Comparison of ENCODE assay signal across 21 cellular contexts in genomic region chr14:103111297-103111981, GRCh38. TPM values are rescaled to one million over a fixed set of nuclear protein-coding genes. Genes with fewer than 3 reads are reported as not detected.
DNase-seq lines count a peak whose midpoint lies in the region; ATAC-seq, FAIRE-seq and TF ChIP-seq lines count a peak whose summit lies in the region.
"Had no signal": no experiment of that assay in that cellular context is flagged by ENCODE, and none has a peak within 500 bp of the region (broad histone marks: within the 10 kb centered on the region; RNA-seq: fewer than 3 reads in every experiment).

No MANE protein-coding gene starts in this region.

- H3K27ac Mint-ChIP-seq in central memory CD8-positive, alpha-beta T cell (ENCODE audit: low read depth) = no peak overlapping the region
- H3K27ac Mint-ChIP-seq: activated T-cell treated with anti-CD3 and anti-CD28 coated beads, Interleukin-2, amount 50 U/mL, for 24 hours had no signal

- H3K4me1 ChIP-seq in A549 = peaks cover 92% of the 10 kb centered on the region
- H3K4me1 ChIP-seq in IMR-90 (ENCODE audit: control insufficient read depth, insufficient read depth, low read length) = peaks cover 33% of the 10 kb centered on the region
- peaks cover 15 to 31% of the 10 kb centered on the region in 2 donors for H3K4me1 ChIP-seq in neuronal stem cell (ENCODE audit: control insufficient read depth in 2 of 2, insufficient read depth in 1 of 2, low read depth in 1 of 2, low read length in 2 of 2)

- no peak overlapping the region for H3K9ac ChIP-seq in IMR-90 (ENCODE audit: low read depth, low read length)
- H3K9ac ChIP-seq in neuronal stem cell (ENCODE audit: low read depth, low read length, poor library complexity) = no peak overlapping the region

- peak overlapping the region; percentile 82 for H2BK12ac ChIP-seq in neuronal stem cell (ENCODE audit: low read length)

- DNase-seq in A549 (ENCODE audit: low read depth in 1 of 2, low spot score in 1 of 2) (peak in 1 of 2 experiments; percentile 92), IMR-90 (no peak), neuronal stem cell (ENCODE audit: low spot score) (no peak), mesenteric fat pad (ENCODE audit: low spot score) (no peak), dorsolateral prefrontal cortex (no peak)
- no peak for DNase-seq in central memory CD8-positive, alpha-beta T cell (ENCODE audit: low spot score in 2 of 2)
- DNase-seq: activated CD4-positive, CD25-positive, alpha-beta regulatory T cell treated with anti-CD3 and anti-CD28 coated beads, Interleukin-2, amount 50 U/mL, for 72 hours; activated T-cell treated with anti-CD3 and anti-CD28 coated beads, Interleukin-2, amount 50 U/mL, for 24 hours; anterior cingulate cortex; effector memory CD8-positive, alpha-beta T cell; H9; islet precursor cell; NCI-H187 treated with DMSO at 0.1 percent for 48 hours; SW 1271 had no signal

- no peaks in the 10 kb centered on the region for H3K9me3 Mint-ChIP-seq in central memory CD8-positive, alpha-beta T cell
- H3K9me3 Mint-ChIP-seq: activated T-cell treated with anti-CD3 and anti-CD28 coated beads, Interleukin-2, amount 50 U/mL, for 24 hours; effector memory CD8-positive, alpha-beta T cell; H9; natural killer cell treated with Interleukin-12 subunit alpha and Interleukin-12 subunit beta and Interleukin-15 and Interleukin-18, amount 100 ng/mL, for 72 hours had no signal

- H3K4me1 Mint-ChIP-seq in central memory CD8-positive, alpha-beta T cell = peaks cover 5% of the 10 kb centered on the region

- no peak overlapping the region for H3K56ac ChIP-seq in IMR-90 (ENCODE audit: extremely low read depth, insufficient read depth, low read length)

- peaks cover 12% of the 10 kb centered on the region; the same call in 1 of the 2 replicates for H3K9me1 ChIP-seq in IMR-90 (ENCODE audit: insufficient read depth, low read length)

- H3K4me3 Mint-ChIP-seq in central memory CD8-positive, alpha-beta T cell = no peak overlapping the region
- H3K4me3 Mint-ChIP-seq: activated T-cell treated with anti-CD3 and anti-CD28 coated beads, Interleukin-2, amount 50 U/mL, for 24 hours; effector memory CD8-positive, alpha-beta T cell; natural killer cell treated with Interleukin-12 subunit alpha and Interleukin-12 subunit beta and Interleukin-15 and Interleukin-18, amount 100 ng/mL, for 72 hours had no signal

- no peak overlapping the region for H3K23ac ChIP-seq in IMR-90 (ENCODE audit: low read depth, low read length)
- H3K23ac ChIP-seq in neuronal stem cell (ENCODE audit: low read depth, low read length, poor library complexity) = peak overlapping the region; percentile 81

- intact Hi-C loops in IMR-90 (cut with micrococcal nuclease) = no loop called here
- intact Hi-C loops in dorsolateral prefrontal cortex (cut with DNase I) = no loop called here

- H3K27ac ChIP-seq in A549 (peak overlapping the region; percentile 86 to 98), IMR-90 (ENCODE audit: insufficient read depth, low read length) (no peak overlapping the region; the same call in 1 of the 2 replicates), neuronal stem cell (replicated peaks; ENCODE audit: low read length) (no peak overlapping the region), dorsolateral prefrontal cortex (no peak overlapping the region)

- H2AK9ac ChIP-seq in IMR-90 (replicated peaks; ENCODE audit: low read depth, low read length, poor library complexity) = peak overlapping the region; percentile 67

- H3K27me3 Mint-ChIP-seq in central memory CD8-positive, alpha-beta T cell = peaks cover 9% of the 10 kb centered on the region

- H3K4me3 ChIP-seq in A549 (peak overlapping the region; percentile 27; the same call in 2 of the 3 replicates), IMR-90 (ENCODE audit: insufficient read depth, low read depth, low read length) (no peak overlapping the region), neuronal stem cell (ENCODE audit: low read length in 2 of 2) (no peak overlapping the region), dorsolateral prefrontal cortex (no peak overlapping the region)
- H3K4me3 ChIP-seq: gastroesophageal sphincter, skin epidermis, tibial nerve had no signal

- TF ChIP-seq RAD21 in A549 (conservative IDR thresholded peaks at IDR 0.05 in 1 of 2, IDR thresholded peaks at IDR 0.05 in 1 of 2) (no peak; a peak in 1 of 5 replicates), IMR-90 (IDR thresholded peaks at IDR 0.05; ENCODE audit: low read length) (no peak)

- TF ChIP-seq CTCF in A549 (IDR thresholded peaks at IDR 0.05) (no peak), IMR-90 (conservative IDR thresholded peaks at IDR 0.05; ENCODE audit: low read depth, low read length) (no peak), dorsolateral prefrontal cortex (IDR thresholded peaks at IDR 0.05 in 54 of 56, conservative IDR thresholded peaks at IDR 0.05 in 2 of 56; ENCODE audit: low read depth in 1 of 56, partially characterized antibody in 56 of 56) (no peak)

- no peaks in the 10 kb centered on the region for H3K36me3 Mint-ChIP-seq in central memory CD8-positive, alpha-beta T cell (ENCODE audit: insufficient read depth)
- H3K36me3 Mint-ChIP-seq: natural killer cell treated with Interleukin-12 subunit alpha and Interleukin-12 subunit beta and Interleukin-15 and Interleukin-18, amount 100 ng/mL, for 72 hours had no signal

- H3K9me3 ChIP-seq in A549 (no peaks in the 10 kb centered on the region), IMR-90 (ENCODE audit: control insufficient read depth, insufficient read depth, low read length) (no peaks in the 10 kb centered on the region), neuronal stem cell (replicated peaks in 1 of 2; ENCODE audit: control insufficient read depth in 2 of 2, insufficient read depth in 1 of 2, low read depth in 1 of 2, low read length in 2 of 2) (no peaks in the 10 kb centered on the region)
- H3K9me3 ChIP-seq: gastroesophageal sphincter, tibial nerve had no signal

- peak overlapping the region; percentile 41 for H2BK20ac ChIP-seq in IMR-90 (ENCODE audit: low read depth, low read length)

- peak overlapping the region; percentile 21 for H4K5ac ChIP-seq in IMR-90 (ENCODE audit: low read depth, low read length)

- H2BK5ac ChIP-seq in IMR-90 (ENCODE audit: low read depth, low read length, poor library complexity, severe bottlenecking) (peak overlapping the region; percentile 92), neuronal stem cell (ENCODE audit: low read length) (peak overlapping the region; percentile 44)

- H3K27me3 ChIP-seq in IMR-90 (ENCODE audit: control insufficient read depth, insufficient read depth, low read length) = no peaks in the 10 kb centered on the region
- H3K27me3 ChIP-seq in neuronal stem cell (ENCODE audit: control insufficient read depth in 3 of 3, insufficient read depth in 3 of 3, low read depth in 1 of 3, low read length in 3 of 3) = peaks cover 0 to 17% (median 2%) of the 10 kb centered on the region in 3 experiments
- no peaks in the 10 kb centered on the region for H3K27me3 ChIP-seq in dorsolateral prefrontal cortex
- H3K27me3 ChIP-seq: tibial nerve had no signal

- H3K79me1 ChIP-seq in IMR-90 (ENCODE audit: low read depth in 1 of 2, low read length in 2 of 2) (no peaks in the 10 kb centered on the region), neuronal stem cell (ENCODE audit: low read depth, low read length) (no peaks in the 10 kb centered on the region)

- H3K18ac ChIP-seq in IMR-90 (ENCODE audit: low read depth, low read length) (peak overlapping the region; percentile 11; the same call in 1 of the 2 replicates), neuronal stem cell (ENCODE audit: low read length) (peak overlapping the region; percentile 92)

- H3K4me2 ChIP-seq in A549 (peak overlapping the region; percentile 85), IMR-90 (ENCODE audit: low read depth, low read length) (no peak overlapping the region), neuronal stem cell (ENCODE audit: insufficient read depth, low read length, poor library complexity, severe bottlenecking) (no peak overlapping the region)

- H2AFZ ChIP-seq in IMR-90 (replicated peaks; ENCODE audit: low read length, poor library complexity) (peak overlapping the region; percentile 40), neuronal stem cell (ENCODE audit: low read length) (no peak overlapping the region)

- POLR2A ChIA-PET in A549 (lab: Yijun Ruan, JAX) (no interaction called here), IMR-90 (lab: Charles Lee; ENCODE audit: unreplicated experiment) (no interaction called here)

- TF ChIP-seq EP300 in A549 (IDR thresholded peaks at IDR 0.05) = peak; percentile 32 to 77; a peak in 2 of 5 replicates

- H2BK15ac ChIP-seq in IMR-90 (ENCODE audit: low read depth, low read length) (peak overlapping the region; percentile 51; the same call in 2 of the 3 replicates), neuronal stem cell (ENCODE audit: low read length) (peak overlapping the region; percentile 88)

- no peak for TF ChIP-seq POLR2A in A549 (IDR thresholded peaks at IDR 0.05; ENCODE audit: low read length)
- no peak for TF ChIP-seq POLR2A in IMR-90 (IDR thresholded peaks at IDR 0.05; ENCODE audit: low read depth, low read length)

- no peak overlapping the region; the same call in none of the 2 replicates for H4K91ac ChIP-seq in IMR-90 (ENCODE audit: insufficient read depth, low read depth, low read length)
- H4K91ac ChIP-seq in neuronal stem cell (ENCODE audit: low read depth, low read length, poor library complexity) = no peak overlapping the region

- H3K36me3 ChIP-seq in IMR-90 (ENCODE audit: control insufficient read depth, insufficient read depth, low read length) (no peaks in the 10 kb centered on the region), neuronal stem cell (replicated peaks in 1 of 2; ENCODE audit: control insufficient read depth in 2 of 2, insufficient read depth in 2 of 2, low read length in 2 of 2) (no peaks in the 10 kb centered on the region)
- H3K36me3 ChIP-seq: gastroesophageal sphincter, tibial nerve had no signal

- BruUV-seq in IMR-90 (replicated peaks; lab: Mats Ljungman, UMichigan) = no TSS peak

- 0% methylated on average over 2 of the region's 5 CpGs for WGBS in A549 (ENCODE audit: missing lambda C conversion rate)
- WGBS in IMR-90 (ENCODE audit: extremely low coverage in 2 of 2, insufficient read length in 1 of 2), 2 experiments = 100% methylated on average over 2 of the region's 5 CpGs; no CpG with 5 or more reads in 1 of the 2 experiments
- no CpG with 5 or more reads among the region's 5 CpGs for WGBS in neuronal stem cell (ENCODE audit: extremely low coverage in 2 of 2, insufficient read length in 2 of 2, insufficient replicate concordance in 1 of 2), 2 donors

- no peak for FAIRE-seq in A549 (lab: Jason Lieb, UNC)

- H2BK120ac ChIP-seq in IMR-90 (ENCODE audit: low read depth, low read length) (peak overlapping the region; percentile 98), neuronal stem cell (ENCODE audit: low read depth, low read length) (peak overlapping the region; percentile 82)

- H3K4ac ChIP-seq in IMR-90 (ENCODE audit: low read depth, low read length) = peak overlapping the region; percentile 98
- H3K4ac ChIP-seq in neuronal stem cell (ENCODE audit: low read length) = no peak overlapping the region

- no peaks in the 10 kb centered on the region for H4K20me1 ChIP-seq in IMR-90 (ENCODE audit: insufficient read depth, low read length)

- CTCF ChIA-PET in A549 (lab: Yijun Ruan, JAX) (interaction anchor here (1.1 to 3.7 kb wide), 6 partner anchors 8 to 180 kb away, joined by 3 to 13 read pairs (median 4); partner anchors contain the start of gene TNFAIP2), IMR-90 (lab: Yijun Ruan, JAX) (no interaction called here)

- H2AK5ac ChIP-seq in IMR-90 (ENCODE audit: low read depth, low read length) (peak overlapping the region; percentile 88), neuronal stem cell (ENCODE audit: low read depth, low read length) (peak overlapping the region; percentile 96)

- H3K14ac ChIP-seq in IMR-90 (replicated peaks; ENCODE audit: low read depth, low read length) (no peak overlapping the region; the same call in none of the 2 replicates), neuronal stem cell (ENCODE audit: low read length) (no peak overlapping the region)

- H4K8ac ChIP-seq in IMR-90 (ENCODE audit: low read depth in 2 of 2, low read length in 2 of 2) (peak overlapping the region in 1 of 2 experiments; percentile 63; a peak in 2 of 4 replicates), neuronal stem cell (ENCODE audit: low read depth, low read length) (no peak overlapping the region)

- dilution Hi-C loops in IMR-90 (cut with HindIII; ENCODE audit: low sequenced_read_pairs, unreplicated experiment) = no loop called here

- in situ Hi-C loops in IMR-90 (cut with MboI; ENCODE audit: low sequenced_read_pairs) = no loop called here

- ATAC-seq in A549 = peak; percentile 2 to 50; a peak in 3 of 6 replicates
- ATAC-seq in IMR-90 (ENCODE audit: low read depth) = no peak
- peak; percentile 28 for ATAC-seq in central memory CD8-positive, alpha-beta T cell (replicated peaks; ENCODE audit: extremely low read depth, poor library complexity, severe bottlenecking)
- ATAC-seq in GM19455 (IDR thresholded peaks at IDR 0.05; ENCODE audit: unreplicated experiment) = no peak
- ATAC-seq in GM21515 (IDR thresholded peaks at IDR 0.05; ENCODE audit: unreplicated experiment) = no peak
- ATAC-seq: effector memory CD8-positive, alpha-beta T cell; gastroesophageal sphincter; natural killer cell treated with Interleukin-12 subunit alpha and Interleukin-12 subunit beta and Interleukin-15 and Interleukin-18, amount 100 ng/mL, for 72 hours had no signal

RNA-seq across cellular contexts. Expression of gene TNFAIP2, which starts 11.8 kb away (rescaled TPM):
- polyA plus RNA-seq in A549 (2011; rRNA removed) (222 and 249 TPM in 2 replicates), A549 (2017; fragmentation: RNase III; extraction: RNeasy Plus Mini Kit Qiagen cat#74134 plus additional on column Dnase treatment) (254 to 344 TPM (median 332 TPM) in 3 replicates), IMR-90 (2012; rRNA removed) (9.6 and 9.9 TPM in 2 replicates)
- 330 and 432 TPM in 2 replicates for polyA plus RNA-seq in A549 (2012; cell fraction: cytosol; rRNA removed)
- 944 and 1,061 TPM in 2 replicates for polyA plus RNA-seq in A549 (2012; cell fraction: nucleus; rRNA removed)
- 229 and 304 TPM in 2 replicates for polyA minus RNA-seq in A549 (2011; rRNA and poly(A)+ RNA removed)
- total RNA-seq in IMR-90 (2012; rRNA removed) (5.0 and 6.3 TPM in 2 replicates), mesenteric fat pad (211 TPM), dorsolateral prefrontal cortex (10 to 100 TPM; 12.6 to 56.2 (median 22.2) TPM)
- polyA plus RNA-seq in IMR-90 (2012; cell fraction: cytosol; rRNA removed) = 10.7 and 12.7 TPM in 2 replicates
- 43.9 and 49.0 TPM in 2 replicates for polyA plus RNA-seq in IMR-90 (2012; cell fraction: nucleus; rRNA removed; ENCODE audit: low replicate concordance)
- 26.4 TPM for polyA plus RNA-seq in neuronal stem cell (2013, experiment 1 of 2)
- polyA plus RNA-seq in neuronal stem cell (2013, experiment 2 of 2) = 24.5 TPM

RNA-seq across cellular contexts. Expression of gene EXOC3L4, which starts 16.9 kb away (rescaled TPM):
- 0.94 and 1.5 TPM in 2 replicates for polyA plus RNA-seq in A549 (2011; rRNA removed)
- polyA plus RNA-seq in A549 (2012; cell fraction: cytosol; rRNA removed) = 4.3 and 7.2 TPM in 2 replicates
- 15.2 and 17.0 TPM in 2 replicates for polyA plus RNA-seq in A549 (2012; cell fraction: nucleus; rRNA removed)
- 4.3 to 4.9 TPM (median 4.7 TPM) in 3 replicates for polyA plus RNA-seq in A549 (2017; fragmentation: RNase III; extraction: RNeasy Plus Mini Kit Qiagen cat#74134 plus additional on column Dnase treatment)
- 1.2 and 2.7 TPM in 2 replicates for polyA minus RNA-seq in A549 (2011; rRNA and poly(A)+ RNA removed)
- total RNA-seq in IMR-90 (2012; rRNA removed) = not detected in 2 replicates
- polyA plus RNA-seq in IMR-90 (2012; rRNA removed) = not detected in 2 replicates
- polyA plus RNA-seq in IMR-90 (2012; cell fraction: cytosol; rRNA removed) = 0.14 TPM in 1 of 2 replicates, not detected in the other
- polyA plus RNA-seq in IMR-90 (2012; cell fraction: nucleus; rRNA removed; ENCODE audit: low replicate concordance) = 0.72 and 0.85 TPM in 2 replicates
- not detected for polyA plus RNA-seq in neuronal stem cell (2013, experiment 1 of 2)
- polyA plus RNA-seq in neuronal stem cell (2013, experiment 2 of 2) = not detected
- total RNA-seq in mesenteric fat pad = 2.0 TPM
- under 1 TPM in 3 of 120 experiments, not detected in 117; 0.45 to 0.88 (median 0.49) TPM for total RNA-seq in dorsolateral prefrontal cortex
- total RNA-seq: natural killer cell treated with Interleukin-12 subunit alpha and Interleukin-12 subunit beta and Interleukin-15 and Interleukin-18, amount 100 ng/mL, for 72 hours had no signal

RNA-seq across cellular contexts. Expression of gene LBHD2, which starts 27.4 kb away (rescaled TPM):
- not detected in 2 replicates for polyA plus RNA-seq in A549 (2011; rRNA removed)
- 0.06 and 0.08 TPM in 2 replicates for polyA plus RNA-seq in A549 (2012; cell fraction: cytosol; rRNA removed)
- not detected in 2 replicates for polyA plus RNA-seq in A549 (2012; cell fraction: nucleus; rRNA removed)
- polyA plus RNA-seq in A549 (2017; fragmentation: RNase III; extraction: RNeasy Plus Mini Kit Qiagen cat#74134 plus additional on column Dnase treatment) = not detected in 3 replicates
- not detected in 2 replicates for polyA minus RNA-seq in A549 (2011; rRNA and poly(A)+ RNA removed)
- not detected in 2 replicates for total RNA-seq in IMR-90 (2012; rRNA removed)
- polyA plus RNA-seq in IMR-90 (2012; rRNA removed) = not detected in 2 replicates
- polyA plus RNA-seq in IMR-90 (2012; cell fraction: cytosol; rRNA removed) = 0.18 TPM in 1 of 2 replicates, not detected in the other
- not detected in 2 replicates for polyA plus RNA-seq in IMR-90 (2012; cell fraction: nucleus; rRNA removed; ENCODE audit: low replicate concordance)
- polyA plus RNA-seq in neuronal stem cell (2013, experiment 1 of 2) = not detected
- polyA plus RNA-seq in neuronal stem cell (2013, experiment 2 of 2) = not detected
- 3.1 TPM for total RNA-seq in mesenteric fat pad
- total RNA-seq in dorsolateral prefrontal cortex = 1 to 10 TPM in 57 of 120 experiments, under 1 TPM in 20, not detected in 43; 0.58 to 5.7 (median 1.5) TPM
- total RNA-seq: Daoy; gastroesophageal sphincter; H9; natural killer cell treated with Interleukin-12 subunit alpha and Interleukin-12 subunit beta and Interleukin-15 and Interleukin-18, amount 100 ng/mL, for 72 hours; tibial nerve had no signal

RNA-seq across cellular contexts. Expression of gene CDC42BPB, which starts 54.1 kb away (rescaled TPM):
- polyA plus RNA-seq in A549 (2011; rRNA removed) = 57.1 and 105 TPM in 2 replicates
- polyA plus RNA-seq in A549 (2012; cell fraction: cytosol; rRNA removed) = 72.4 and 91.1 TPM in 2 replicates
- polyA plus RNA-seq in A549 (2012; cell fraction: nucleus; rRNA removed) = 197 and 207 TPM in 2 replicates
- polyA plus RNA-seq in A549 (2017; fragmentation: RNase III; extraction: RNeasy Plus Mini Kit Qiagen cat#74134 plus additional on column Dnase treatment) = 56.0 to 56.4 TPM (median 56.0 TPM) in 3 replicates
- 176 and 179 TPM in 2 replicates for polyA minus RNA-seq in A549 (2011; rRNA and poly(A)+ RNA removed)
- total RNA-seq in IMR-90 (2012; rRNA removed) = 48.0 and 49.1 TPM in 2 replicates
- 73.6 and 81.4 TPM in 2 replicates for polyA plus RNA-seq in IMR-90 (2012; rRNA removed)
- 45.7 and 64.7 TPM in 2 replicates for polyA plus RNA-seq in IMR-90 (2012; cell fraction: cytosol; rRNA removed)
- polyA plus RNA-seq in IMR-90 (2012; cell fraction: nucleus; rRNA removed; ENCODE audit: low replicate concordance) = 168 and 207 TPM in 2 replicates
- polyA plus RNA-seq in neuronal stem cell (2013, experiment 1 of 2) = 44.7 TPM
- 45.1 TPM for polyA plus RNA-seq in neuronal stem cell (2013, experiment 2 of 2)
- 99.6 TPM for total RNA-seq in mesenteric fat pad
- total RNA-seq in dorsolateral prefrontal cortex = 100 to 1,000 TPM; 112 to 178 (median 140) TPM

Comparison
In these comparisons a context has a peak if more than half of its experiments do, and no peak if none do; other contexts are left out.
1. ATAC-seq: peak in A549 (2 of 2) and central memory CD8-positive, alpha-beta T cell (single experiment); none in IMR-90 (single experiment), GM19455 (single experiment) and GM21515 (single experiment).
2. H3K27ac ChIP-seq: peak in A549 (2 of 2); none in IMR-90 (single experiment), neuronal stem cell (single experiment) and dorsolateral prefrontal cortex (0 of 59).